Comparison of ENCODE assay signal across 10 cellular contexts in genomic region chr15:89127054-89127702, GRCh38. TPM values are rescaled to one million over a fixed set of nuclear protein-coding genes. Genes with fewer than 3 reads are reported as not detected.
DNase-seq lines count a peak whose midpoint lies in the region; ATAC-seq, FAIRE-seq and TF ChIP-seq lines count a peak whose summit lies in the region.
"Had no signal": no experiment of that assay in that cellular context is flagged by ENCODE, and none has a peak within 500 bp of the region (broad histone marks: within the 10 kb centered on the region; RNA-seq: fewer than 3 reads in every experiment).

No MANE protein-coding gene starts in this region.

- H3K4me2 ChIP-seq in A549 (peak overlapping the region; percentile 63; the same call in 2 of the 3 replicates), GM23248 (ENCODE audit: unreplicated experiment) (no peak overlapping the region), astrocyte (ENCODE audit: low read length) (no peak overlapping the region)

- H3K36me3 Mint-ChIP-seq in astrocyte (ENCODE audit: low read depth, unreplicated experiment) = peaks cover 10% of the 10 kb centered on the region

- H3K27me3 ChIP-seq in GM23248 (replicated peaks; ENCODE audit: insufficient read depth) (no peaks in the 10 kb centered on the region), astrocyte (ENCODE audit: insufficient read depth, low read length) (no peaks in the 10 kb centered on the region)
- H3K27me3 ChIP-seq: thyroid gland had no signal

- in situ Hi-C loops in GM23248 (cut with MboI) = no loop called here

- no peak for TF ChIP-seq POLR2A in A549 (IDR thresholded peaks at IDR 0.05; ENCODE audit: low read length)

- H4K20me1 ChIP-seq in GM23248 (ENCODE audit: insufficient read depth) (no peaks in the 10 kb centered on the region), astrocyte (ENCODE audit: insufficient read depth, low read length) (peaks cover 11% of the 10 kb centered on the region)

- H2AFZ ChIP-seq in GM23248 = no peak overlapping the region
- no peak overlapping the region for H2AFZ ChIP-seq in astrocyte (ENCODE audit: low read depth, low read length)

- CTCF ChIA-PET in A549 (lab: Yijun Ruan, JAX) = interaction anchor here (0.6 to 19.0 kb wide), 10 partner anchors 10 to 70 kb away, joined by 3 to 380 read pairs (median 4); partner anchors contain the start of gene ABHD2

- no peaks in the 10 kb centered on the region for H3K9me3 ChIP-seq in A549
- H3K9me3 ChIP-seq in GM23248 (ENCODE audit: low read depth) = no peaks in the 10 kb centered on the region
- no peaks in the 10 kb centered on the region for H3K9me3 ChIP-seq in astrocyte (ENCODE audit: insufficient read depth, low read depth, low read length)
- H3K9me3 ChIP-seq: thyroid gland had no signal

- H3K27me3 Mint-ChIP-seq in astrocyte (ENCODE audit: low read depth, unreplicated experiment) = no peaks in the 10 kb centered on the region
- H3K27me3 Mint-ChIP-seq: dendritic cell treated with granulocyte-macrophage colony-stimulating factor and Interleukin-4, amounts not matched to agents 40 ng/mL and 50 ng/mL, for 4 days had no signal

- no peak overlapping the region for H3K4me3 Mint-ChIP-seq in astrocyte (ENCODE audit: unreplicated experiment)
- H3K4me3 Mint-ChIP-seq: dendritic cell treated with granulocyte-macrophage colony-stimulating factor and Interleukin-4, amounts not matched to agents 40 ng/mL and 50 ng/mL, for 4 days had no signal

- H3K4me1 ChIP-seq in A549 = peaks cover 69% of the 10 kb centered on the region
- peaks cover 5% of the 10 kb centered on the region; the same call in 1 of the 2 replicates for H3K4me1 ChIP-seq in GM23248 (ENCODE audit: insufficient read depth)
- peaks cover 16% of the 10 kb centered on the region for H3K4me1 ChIP-seq in astrocyte (ENCODE audit: insufficient read depth, low read length)

- DNase-seq in A549 (ENCODE audit: low read depth in 1 of 2, low spot score in 1 of 2) = peak in 1 of 2 experiments; percentile 42
- peak; percentile 46 for DNase-seq in GM23248
- DNase-seq in astrocyte (ENCODE audit: low read depth) = no peak
- peak; percentile 68 for DNase-seq in kidney tubule cell (ENCODE audit: low spot score)
- no peak for DNase-seq in COLO829 (ENCODE audit: low spot score)
- no peak for DNase-seq in HK-2 (ENCODE audit: unreplicated experiment)
- DNase-seq in NCI-H2029 (lab: John Stamatoyannopoulos, UW) = no peak
- DNase-seq: thyroid gland had no signal

- no peaks in the 10 kb centered on the region for H3K9me3 Mint-ChIP-seq in astrocyte (ENCODE audit: unreplicated experiment)
- H3K9me3 Mint-ChIP-seq: dendritic cell treated with granulocyte-macrophage colony-stimulating factor and Interleukin-4, amounts not matched to agents 40 ng/mL and 50 ng/mL, for 4 days had no signal

- WGBS in A549 (ENCODE audit: missing lambda C conversion rate) = 74% methylated on average over 3 of the region's 3 CpGs
- WGBS in GM23248 (ENCODE audit: low coverage in 1 of 2, low lambda C conversion rate in 2 of 2, missing lambda C conversion rate in 2 of 2), 2 experiments = 49 to 52% methylated on average over 3 of the region's 3 CpGs

- H3K9me2 ChIP-seq in GM23248 (ENCODE audit: insufficient read depth) = no peaks in the 10 kb centered on the region

- H3F3A ChIP-seq in GM23248 (ENCODE audit: insufficient read depth) = no peaks in the 10 kb centered on the region

- no peak overlapping the region for H3K9ac ChIP-seq in GM23248
- no peak overlapping the region for H3K9ac ChIP-seq in astrocyte (ENCODE audit: low read length)

- no peak for TF ChIP-seq EP300 in A549 (IDR thresholded peaks at IDR 0.05)

- 0 out of 5 replicates have a peak, but pooled peaks of 1 of the 2 experiments have one; percentile 9 for TF ChIP-seq RAD21 in A549 (conservative IDR thresholded peaks at IDR 0.05 in 1 of 2, IDR thresholded peaks at IDR 0.05 in 1 of 2)

- H3K79me2 ChIP-seq in GM23248 (ENCODE audit: insufficient read depth) (no peaks in the 10 kb centered on the region), astrocyte (ENCODE audit: insufficient read depth, low read length) (peaks cover 5% of the 10 kb centered on the region)

- H3K4me1 Mint-ChIP-seq in astrocyte (ENCODE audit: low read depth, unreplicated experiment) = peaks cover 18% of the 10 kb centered on the region

- TF ChIP-seq CTCF in A549 (IDR thresholded peaks at IDR 0.05) (no peak), astrocyte (IDR thresholded peaks at IDR 0.05; ENCODE audit: insufficient read depth, low read depth, low read length) (peak; percentile 18)

- no peaks in the 10 kb centered on the region for H3K36me3 ChIP-seq in GM23248 (ENCODE audit: low read depth)
- H3K36me3 ChIP-seq in astrocyte (ENCODE audit: insufficient read depth, low read length) = peaks cover 4% of the 10 kb centered on the region
- H3K36me3 ChIP-seq: thyroid gland had no signal

- POLR2A ChIA-PET in A549 (lab: Yijun Ruan, JAX) = no interaction called here

- FAIRE-seq in A549 (lab: Jason Lieb, UNC) (no peak), astrocyte (lab: Jason Lieb, UNC) (no peak)

- ATAC-seq in A549 = peak in 1 of 2 experiments; percentile 16; a peak in 1 of 6 replicates
- ATAC-seq in GM19395 (IDR thresholded peaks at IDR 0.05; ENCODE audit: unreplicated experiment) = no peak

- no peak overlapping the region for H3K27ac Mint-ChIP-seq in astrocyte (ENCODE audit: unreplicated experiment)
- H3K27ac Mint-ChIP-seq: dendritic cell treated with granulocyte-macrophage colony-stimulating factor and Interleukin-4, amounts not matched to agents 40 ng/mL and 50 ng/mL, for 4 days had no signal

- H3K4me3 ChIP-seq in A549 (no peak overlapping the region), GM23248 (no peak overlapping the region), astrocyte (ENCODE audit: insufficient read depth, low read depth, low read length) (no peak overlapping the region)
- H3K4me3 ChIP-seq: thyroid gland had no signal

- H3K27ac ChIP-seq in A549 = peak overlapping the region; percentile 87 to 95; a peak in 4 of 6 replicates
- H3K27ac ChIP-seq in GM23248 = no peak overlapping the region
- H3K27ac ChIP-seq in astrocyte (ENCODE audit: low read depth, low read length) = no peak overlapping the region
- H3K27ac ChIP-seq: thyroid gland had no signal

TF ChIP-seq in A549, 52 proteins besides CTCF, POLR2A, EP300 and RAD21 (continues in another document):
- TF ChIP-seq ELK1 (IDR thresholded peaks at IDR 0.05; ENCODE audit: low read depth, low read length) = no peak
- TF ChIP-seq, protein P1, sequence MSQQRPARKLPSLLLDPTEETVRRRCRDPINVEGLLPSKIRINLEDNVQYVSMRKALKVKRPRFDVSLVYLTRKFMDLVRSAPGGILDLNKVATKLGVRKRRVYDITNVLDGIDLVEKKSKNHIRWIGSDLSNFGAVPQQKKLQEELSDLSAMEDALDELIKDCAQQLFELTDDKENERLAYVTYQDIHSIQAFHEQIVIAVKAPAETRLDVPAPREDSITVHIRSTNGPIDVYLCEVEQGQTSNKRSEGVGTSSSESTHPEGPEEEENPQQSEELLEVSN (IDR thresholded peaks at IDR 0.05; ENCODE audit: borderline replicate concordance, low read depth) = no peak
- no peak for TF ChIP-seq TP53 (CRISPR knock-in tag; IDR thresholded peaks at IDR 0.05)
- TF ChIP-seq GATA3 (IDR thresholded peaks at IDR 0.05; ENCODE audit: borderline replicate concordance) = no peak
- no peak for TF ChIP-seq KDM5A (IDR thresholded peaks at IDR 0.05)
- TF ChIP-seq KDM1A (IDR thresholded peaks at IDR 0.05; ENCODE audit: low read depth) = no peak
- no peak for TF ChIP-seq HOXA7 (CRISPR knock-in tag; IDR thresholded peaks at IDR 0.05)
- TF ChIP-seq, protein P2, sequence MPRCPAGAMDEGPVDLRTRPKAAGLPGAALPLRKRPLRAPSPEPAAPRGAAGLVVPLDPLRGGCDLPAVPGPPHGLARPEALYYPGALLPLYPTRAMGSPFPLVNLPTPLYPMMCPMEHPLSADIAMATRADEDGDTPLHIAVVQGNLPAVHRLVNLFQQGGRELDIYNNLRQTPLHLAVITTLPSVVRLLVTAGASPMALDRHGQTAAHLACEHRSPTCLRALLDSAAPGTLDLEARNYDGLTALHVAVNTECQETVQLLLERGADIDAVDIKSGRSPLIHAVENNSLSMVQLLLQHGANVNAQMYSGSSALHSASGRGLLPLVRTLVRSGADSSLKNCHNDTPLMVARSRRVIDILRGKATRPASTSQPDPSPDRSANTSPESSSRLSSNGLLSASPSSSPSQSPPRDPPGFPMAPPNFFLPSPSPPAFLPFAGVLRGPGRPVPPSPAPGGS (IDR thresholded peaks at IDR 0.05) = no peak
- TF ChIP-seq MAZ (IDR thresholded peaks at IDR 0.05; ENCODE audit: borderline replicate concordance, low read depth, low read length) = no peak

RNA-seq across cellular contexts. Expression of gene ABHD2, which starts 38.9 kb away (rescaled TPM):
- polyA plus RNA-seq in A549 (2011; rRNA removed) = 63.3 and 76.4 TPM in 2 replicates
- polyA plus RNA-seq in A549 (2012; cell fraction: cytosol; rRNA removed) = 31.8 and 36.7 TPM in 2 replicates
- 30.7 and 39.5 TPM in 2 replicates for polyA plus RNA-seq in A549 (2012; cell fraction: nucleus; rRNA removed)
- polyA plus RNA-seq in A549 (2017; fragmentation: RNase III; extraction: RNeasy Plus Mini Kit Qiagen cat#74134 plus additional on column Dnase treatment) = 33.1 to 41.0 TPM (median 36.2 TPM) in 3 replicates
- 194 and 230 TPM in 2 replicates for polyA minus RNA-seq in A549 (2011; rRNA and poly(A)+ RNA removed)
- 24.2 and 28.7 TPM in 2 replicates for total RNA-seq in GM23248 (2014; rRNA removed; shearing (Covaris generic))
- 13.5 and 17.6 TPM in 2 replicates for polyA plus RNA-seq in GM23248 (2016; fragmentation: Nextera tagmentation; extraction: Ambion mirVana)
- total RNA-seq in astrocyte = 41.3 and 50.3 TPM in 2 replicates

Comparison
In these comparisons a context has a peak if more than half of its experiments do, and no peak if none do; other contexts are left out.
1. DNase-seq: peak in GM23248 (single experiment) and kidney tubule cell (single experiment); none in astrocyte (single experiment), COLO829 (single experiment), HK-2 (single experiment) and NCI-H2029 (single experiment).
2. H3K27ac ChIP-seq: peak in A549 (2 of 2); none in GM23248 (single experiment) and astrocyte (single experiment).